Comparison of ENCODE assay signal across 3 cellular contexts in genomic region chr20:9672027-9672426, GRCh38.
TF ChIP-seq lines count a peak whose summit lies in the region.

No MANE protein-coding gene starts in this region.

TF ChIP-seq in A549, 52 proteins besides CTCF, POLR2A, EP300 and RAD21:
- TF ChIP-seq FOSL2 (IDR thresholded peaks at IDR 0.05) = no peak
- no peak for TF ChIP-seq FOSL2 (CRISPR knock-in tag; IDR thresholded peaks at IDR 0.05)
- TF ChIP-seq ATOH8 (CRISPR knock-in tag; IDR thresholded peaks at IDR 0.05; ENCODE audit: low read depth) = no peak
- TF ChIP-seq CHD2 (IDR thresholded peaks at IDR 0.05; ENCODE audit: low read length, partially characterized antibody) = no peak
- TF ChIP-seq HOXB5 (CRISPR knock-in tag; IDR thresholded peaks at IDR 0.05) = no peak
- TF ChIP-seq, protein P1, sequence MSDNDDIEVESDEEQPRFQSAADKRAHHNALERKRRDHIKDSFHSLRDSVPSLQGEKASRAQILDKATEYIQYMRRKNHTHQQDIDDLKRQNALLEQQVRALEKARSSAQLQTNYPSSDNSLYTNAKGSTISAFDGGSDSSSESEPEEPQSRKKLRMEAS (IDR thresholded peaks at IDR 0.05) = no peak
- no peak for TF ChIP-seq JUN (IDR thresholded peaks at IDR 0.05)
- TF ChIP-seq FOXS1 (CRISPR knock-in tag; IDR thresholded peaks at IDR 0.05) = no peak
- peak; percentile 91 for TF ChIP-seq MAFK (IDR thresholded peaks at IDR 0.05; ENCODE audit: partially characterized antibody)
- TF ChIP-seq MAZ (IDR thresholded peaks at IDR 0.05; ENCODE audit: borderline replicate concordance, low read depth, low read length) = no peak

TF ChIP-seq in IMR-90, 13 proteins besides CTCF, POLR2A, EP300 and RAD21:
- TF ChIP-seq MAFK (IDR thresholded peaks at IDR 0.05; ENCODE audit: low read depth, low read length) = peak; percentile 76
- no peak for TF ChIP-seq NFE2L2 (IDR thresholded peaks at IDR 0.05; ENCODE audit: low read depth, low read length)

TF ChIP-seq in H1, 55 proteins besides CTCF, POLR2A, EP300 and RAD21:
- peak; percentile 16; the same call in 1 of the 2 replicates for TF ChIP-seq MAFK (IDR thresholded peaks at IDR 0.05; ENCODE audit: low read depth, low read length)
- TF ChIP-seq YY1 (IDR thresholded peaks at IDR 0.05; ENCODE audit: low read depth, low read length) = no peak
- TF ChIP-seq RFX5 (IDR thresholded peaks at IDR 0.05; ENCODE audit: borderline replicate concordance, low read depth, low read length) = no peak
- TF ChIP-seq ZNF274 (IDR thresholded peaks at IDR 0.05; ENCODE audit: borderline replicate concordance, extremely low read depth, low read length) = no peak
